Comparison of ENCODE assay signal across 28 cellular contexts in the genomic region with DNA sequence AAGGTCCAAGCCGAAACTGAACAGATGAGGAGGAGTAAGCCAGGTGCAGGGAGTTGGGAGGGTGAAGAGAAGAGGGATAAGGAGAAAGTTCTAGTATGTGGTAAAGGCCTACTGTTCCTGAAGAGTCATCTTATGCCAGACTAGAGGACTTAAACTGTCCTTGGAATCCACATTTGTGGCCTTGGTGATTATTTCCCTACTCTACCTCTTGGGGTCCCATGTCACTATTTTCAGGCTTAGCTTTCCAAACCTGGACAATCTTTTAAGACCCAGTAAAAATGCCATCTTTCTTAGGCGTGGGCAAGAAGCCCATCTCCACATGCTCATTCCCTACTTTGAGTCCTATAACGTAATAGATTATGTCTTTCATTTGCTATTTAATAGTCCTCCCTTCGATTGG. TPM values are rescaled to one million over a fixed set of nuclear protein-coding genes. Genes with fewer than 3 reads are reported as not detected.
A peak's percentile ranks its signal among the peaks of the same experiment; 100 is the strongest.
DNase-seq lines count a peak whose midpoint lies in the region; TF ChIP-seq lines count a peak whose summit lies in the region.
"Had no signal": no experiment of that assay in that cellular context is flagged by ENCODE, and none has a peak within 500 bp of the region (broad histone marks: within the 10 kb centered on the region; RNA-seq: fewer than 3 reads in every experiment).

No MANE protein-coding gene starts in this region.

- no peak overlapping the region for H2AFZ ChIP-seq in Loucy (ENCODE audit: low read length)
- H2AFZ ChIP-seq: PC-9 had no signal

- DNase-seq in NCI-H1417 (lab: John Stamatoyannopoulos, UW) (peak in 2 of 3 experiments; percentile 23 to 39), NCI-H1417 treated with DMSO at 0.1 percent for 48 hours (lab: John Stamatoyannopoulos, UW) (no peak), astrocyte of the cerebellum (ENCODE audit: low read depth) (no peak), neural crest cell (ENCODE audit: low read depth, low spot score) (no peak), DMS114 treated with DMSO at 0.1 percent for 48 hours (lab: John Stamatoyannopoulos, UW; ENCODE audit: unreplicated experiment) (no peak), amygdala (lab: John Stamatoyannopoulos, UW) (no peak)
- DNase-seq in stimulated activated CD4-positive, alpha-beta T cell treated with anti-CD3 and anti-CD28 coated beads, Interleukin-4, amount 100 ng/mL, for 24 hours = no peak
- DNase-seq: activated CD4-positive, alpha-beta T cell treated with anti-CD3 and anti-CD28 coated beads for 36 hours; activated CD8-positive, alpha-beta T cell treated with anti-CD3 and anti-CD28 coated beads, Interleukin-2, amount 10 ng/mL, durations not matched to agents 7 days and 5 days; activated naive CD4-positive, alpha-beta T cell treated with anti-CD3 and anti-CD28 coated beads for 36 hours; body of pancreas; dorsolateral prefrontal cortex; EL; H9; Karpas-422; NCI-H1694 treated with DMSO at 0.1 percent for 48 hours; NCI-H2171 treated with DMSO at 0.1 percent for 48 hours; NCI-H510A; NK-92 treated with Interleukin-12 subunit alpha and Interleukin-12 subunit beta, amount 100 ng/mL, for 24 hours; PC-9; stimulated activated CD4-positive, alpha-beta T cell treated with anti-CD3 and anti-CD28 coated beads, Interleukin-1b, Interleukin-23, amount 100 ng/mL, for 48 hours; stomach; T-helper 9 cell had no signal

- TF ChIP-seq CTCF in Loucy (conservative IDR thresholded peaks at IDR 0.05; ENCODE audit: low read length) (peak; percentile 41), astrocyte of the cerebellum (IDR thresholded peaks at IDR 0.05; ENCODE audit: low read depth, low read length, missing control alignments) (peak; percentile 19), neural crest cell (conservative IDR thresholded peaks at IDR 0.05) (no peak)

- no peak overlapping the region for H3K4me2 ChIP-seq in Loucy (ENCODE audit: low read depth, low read length, poor library complexity, severe bottlenecking)
- H3K4me2 ChIP-seq: PC-9 had no signal

- no peak overlapping the region for H3K9ac ChIP-seq in Loucy (ENCODE audit: low read depth, low read length, poor library complexity, severe bottlenecking)

- H3K36me3 Mint-ChIP-seq in neural crest cell (ENCODE audit: low read depth) = no peaks in the 10 kb centered on the region

- no peaks in the 10 kb centered on the region for H3K36me3 ChIP-seq in Loucy (ENCODE audit: insufficient read depth, low read length)
- H3K36me3 ChIP-seq: gastroesophageal sphincter, right atrium auricular region, stomach had no signal

- H3K9me2 ChIP-seq in Loucy (replicated peaks; ENCODE audit: low read depth, low read length) = no peaks in the 10 kb centered on the region

- no peak overlapping the region for H3K4me3 Mint-ChIP-seq in neural crest cell
- H3K4me3 Mint-ChIP-seq: activated CD4-positive, alpha-beta T cell treated with anti-CD3 and anti-CD28 coated beads for 36 hours; activated CD8-positive, alpha-beta T cell treated with anti-CD3 and anti-CD28 coated beads, Interleukin-2, amount 10 ng/mL, durations not matched to agents 7 days and 5 days; activated naive CD4-positive, alpha-beta T cell treated with anti-CD3 and anti-CD28 coated beads for 36 hours; H9; nephron had no signal

- no peaks in the 10 kb centered on the region for H3K27me3 ChIP-seq in Loucy (ENCODE audit: insufficient read depth, low read length, poor library complexity, severe bottlenecking)
- H3K27me3 ChIP-seq: body of pancreas, dorsolateral prefrontal cortex, gastroesophageal sphincter, right atrium auricular region, stomach had no signal

- H3K4me3 ChIP-seq in Loucy (ENCODE audit: low read length, poor library complexity, severe bottlenecking) (no peak overlapping the region), astrocyte of the cerebellum (ENCODE audit: low read depth, low read length) (no peak overlapping the region)
- H3K4me3 ChIP-seq: body of pancreas, dorsolateral prefrontal cortex, gastroesophageal sphincter, GM12878, PC-9, right atrium auricular region, stomach had no signal

- no peaks in the 10 kb centered on the region for H3K9me3 ChIP-seq in Loucy (ENCODE audit: insufficient read depth, low read depth, low read length)
- H3K9me3 ChIP-seq: body of pancreas, gastroesophageal sphincter, right atrium auricular region, stomach had no signal

- H3K9me3 Mint-ChIP-seq in neural crest cell = no peaks in the 10 kb centered on the region
- H3K9me3 Mint-ChIP-seq: activated naive CD4-positive, alpha-beta T cell treated with anti-CD3 and anti-CD28 coated beads for 36 hours; nephron had no signal

- H3K4me1 Mint-ChIP-seq in neural crest cell = peaks cover 21% of the 10 kb centered on the region
- H3K4me1 Mint-ChIP-seq: activated CD4-positive, alpha-beta T cell treated with anti-CD3 and anti-CD28 coated beads for 36 hours; nephron had no signal

- H3K27me3 Mint-ChIP-seq in neural crest cell (ENCODE audit: low read depth) = peaks cover 8% of the 10 kb centered on the region
- H3K27me3 Mint-ChIP-seq: activated CD4-positive, alpha-beta T cell treated with anti-CD3 and anti-CD28 coated beads for 36 hours had no signal

- no peaks in the 10 kb centered on the region for H4K20me1 ChIP-seq in Loucy (ENCODE audit: insufficient read depth, low read length, poor library complexity, severe bottlenecking)

- H3F3A ChIP-seq in Loucy (ENCODE audit: low read depth) = no peaks in the 10 kb centered on the region

- peaks cover 7% of the 10 kb centered on the region for H3K4me1 ChIP-seq in Loucy (ENCODE audit: insufficient read depth, low read length, poor library complexity, severe bottlenecking)
- H3K4me1 ChIP-seq: body of pancreas, gastroesophageal sphincter, right atrium auricular region had no signal

- H3K27ac Mint-ChIP-seq in neural crest cell (ENCODE audit: unreplicated experiment) = peak overlapping the region; percentile 54
- H3K27ac Mint-ChIP-seq: activated CD4-positive, alpha-beta T cell treated with anti-CD3 and anti-CD28 coated beads for 36 hours; activated CD8-positive, alpha-beta T cell treated with anti-CD3 and anti-CD28 coated beads, Interleukin-2, amount 10 ng/mL, durations not matched to agents 7 days and 5 days; activated naive CD4-positive, alpha-beta T cell treated with anti-CD3 and anti-CD28 coated beads for 36 hours; H9; nephron had no signal

- in situ Hi-C loops in astrocyte of the cerebellum (cut with HindIII; ENCODE audit: low sequenced_read_pairs) = loop anchor here (5.0 kb wide), 1 partner anchor 189 kb away; no protein-coding TSS in a partner anchor

- no peaks in the 10 kb centered on the region for H3K79me2 ChIP-seq in Loucy (ENCODE audit: insufficient read depth, low read length)

RNA-seq across cellular contexts. Expression of a gene that starts 40.1 kb away (rescaled TPM):
- total RNA-seq in neural crest cell = 24.8 and 25.4 TPM in 2 replicates

Comparison
In these comparisons a context has a peak if more than half of its experiments do, and no peak if none do; other contexts are left out.
1. DNase-seq: peak in NCI-H1417 (2 of 3); none in NCI-H1417 treated with DMSO at 0.1 percent for 48 hours (single experiment), astrocyte of the cerebellum (single experiment), neural crest cell (single experiment), stimulated activated CD4-positive, alpha-beta T cell treated with anti-CD3 and anti-CD28 coated beads, Interleukin-4, amount 100 ng/mL, for 24 hours (single experiment), DMS114 treated with DMSO at 0.1 percent for 48 hours (single experiment) and amygdala (0 of 56).